In genomic region chr11:9722023-9722422, GRCh38 we compare ENCODE assay signal across 18 cellular contexts. TPM values are rescaled to one million over a fixed set of nuclear protein-coding genes. Genes with fewer than 3 reads are reported as not detected.
A peak's percentile ranks its signal among the peaks of the same experiment; 100 is the strongest.
DNase-seq lines count a peak whose midpoint lies in the region; ATAC-seq, FAIRE-seq and TF ChIP-seq lines count a peak whose summit lies in the region.
"Had no signal": no experiment of that assay in that cellular context is flagged by ENCODE, and none has a peak within 500 bp of the region (broad histone marks: within the 10 kb centered on the region; RNA-seq: fewer than 3 reads in every experiment).

No MANE protein-coding gene starts in this region.

- dilution Hi-C loops in endothelial cell of umbilical vein (cut with MboI; ENCODE audit: extremely low pct_ligation_motif_present, low sequenced_read_pairs), result no loop called here

- no peak overlapping the region for H3K4me2 ChIP-seq in endothelial cell of umbilical vein (ENCODE audit: insufficient read depth, low read length)
- H3K4me2 ChIP-seq: BLaER1, GM23338 had no signal

- intact Hi-C loops in breast epithelium (cut with DNase I; ENCODE audit: low total_unique reads), result no loop called here
- intact Hi-C loops in MCF 10A (cut with micrococcal nuclease), result no loop called here
- intact Hi-C loops in endothelial cell of umbilical vein (cut with micrococcal nuclease), result no loop called here
- intact Hi-C loops in psoas muscle (cut with DNase I), result no loop called here

- TF ChIP-seq CTCF in breast epithelium (IDR thresholded peaks at IDR 0.05) (no peak), MCF 10A (IDR thresholded peaks at IDR 0.05; ENCODE audit: unreplicated experiment) (no peak), endothelial cell of umbilical vein (IDR thresholded peaks at IDR 0.05; ENCODE audit: extremely low read depth in 1 of 2, insufficient read depth in 1 of 2, low read depth in 1 of 2, low read length in 2 of 2) (no peak), psoas muscle (IDR thresholded peaks at IDR 0.05) (no peak)

- FAIRE-seq in endothelial cell of umbilical vein (lab: Jason Lieb, UNC), result no peak
- FAIRE-seq: GM18507 had no signal

- H3K4me3 ChIP-seq in breast epithelium, result no peak overlapping the region
- no peak overlapping the region for H3K4me3 ChIP-seq in endothelial cell of umbilical vein (replicated peaks in 1 of 3; ENCODE audit: insufficient read depth in 1 of 3, low read depth in 1 of 3, low read length in 3 of 3)
- no peak overlapping the region for H3K4me3 ChIP-seq in psoas muscle
- H3K4me3 ChIP-seq: BLaER1, GM23338 had no signal

- peaks cover 53% of the 10 kb centered on the region for H3K79me2 ChIP-seq in endothelial cell of umbilical vein (ENCODE audit: control insufficient read depth, insufficient read depth, low read length)

- POLR2A ChIA-PET in MCF 10A (lab: Yijun Ruan, JAX), result no interaction called here
- POLR2A ChIA-PET in endothelial cell of umbilical vein (lab: Charles Lee), result no interaction called here

- 95 to 99% (median 96%) methylated on average over 4 of the region's 4 CpGs for WGBS in psoas muscle, 3 donors

- DNase-seq in breast epithelium (ENCODE audit: low spot score in 2 of 2) (no peak), MCF 10A (ENCODE audit: unreplicated experiment) (no peak), endothelial cell of umbilical vein (ENCODE audit: low read depth, low spot score) (no peak), psoas muscle (no peak), NOMO-1 (lab: John Stamatoyannopoulos, UW; ENCODE audit: unreplicated experiment in 2 of 2) (no peak), dedifferentiated amniotic fluid mesenchymal stem cell (ENCODE audit: extremely low spot score) (no peak)
- DNase-seq in stimulated activated naive B cell treated with anti-CD40 and anti-IgM and Interleukin-4, amounts not matched to agents 10 μg/mL and 1 μg/mL and 100 μg/mL, for 72 hours, result no peak
- DNase-seq: Caco-2; CD8-positive, alpha-beta memory T cell; DND-41; GF-D8; H7 had no signal

- no peaks in the 10 kb centered on the region for H3K9me3 Mint-ChIP-seq in MCF 10A (ENCODE audit: unreplicated experiment)
- no peaks in the 10 kb centered on the region for H3K9me3 Mint-ChIP-seq in IgD-negative memory B cell
- H3K9me3 Mint-ChIP-seq in stimulated activated naive B cell treated with anti-CD40 and anti-IgM and Interleukin-4, amounts not matched to agents 10 μg/mL and 1 μg/mL and 100 μg/mL, for 72 hours, result peaks cover 2 to 4% of the 10 kb centered on the region in 2 donors
- H3K9me3 Mint-ChIP-seq: CD8-positive, alpha-beta memory T cell; GM23338 had no signal

- no peak overlapping the region for H3K4me3 Mint-ChIP-seq in MCF 10A (ENCODE audit: unreplicated experiment)
- peak overlapping the region in 1 of 4 donors; percentile 11 for H3K4me3 Mint-ChIP-seq in IgD-negative memory B cell
- peak overlapping the region in 1 of 2 donors; percentile 22 for H3K4me3 Mint-ChIP-seq in stimulated activated naive B cell treated with anti-CD40 and anti-IgM and Interleukin-4, amounts not matched to agents 10 μg/mL and 1 μg/mL and 100 μg/mL, for 72 hours
- H3K4me3 Mint-ChIP-seq: CD8-positive, alpha-beta memory T cell; GM23338 had no signal

- H3K4me1 Mint-ChIP-seq in MCF 10A (ENCODE audit: insufficient read depth, unreplicated experiment) (peaks cover 18% of the 10 kb centered on the region), IgD-negative memory B cell (peaks cover 37 to 52% (median 38%) of the 10 kb centered on the region in 3 donors)
- H3K4me1 Mint-ChIP-seq in stimulated activated naive B cell treated with anti-CD40 and anti-IgM and Interleukin-4, amounts not matched to agents 10 μg/mL and 1 μg/mL and 100 μg/mL, for 72 hours, result peaks cover 35 to 76% of the 10 kb centered on the region in 2 donors

- no peak for TF ChIP-seq POLR2A in breast epithelium (IDR thresholded peaks at IDR 0.05)
- TF ChIP-seq POLR2A in endothelial cell of umbilical vein (IDR thresholded peaks at IDR 0.05; ENCODE audit: low read depth, low read length), result no peak

- no peak overlapping the region for H2AFZ ChIP-seq in endothelial cell of umbilical vein (ENCODE audit: low read depth, low read length)
- H2AFZ ChIP-seq: GM23338 had no signal

- H3K27me3 ChIP-seq in breast epithelium (no peaks in the 10 kb centered on the region), endothelial cell of umbilical vein (ENCODE audit: control insufficient read depth in 2 of 2, insufficient read depth in 2 of 2, low read length in 2 of 2) (no peaks in the 10 kb centered on the region), psoas muscle (ENCODE audit: insufficient read depth in 3 of 3, low read length in 2 of 3) (no peaks in the 10 kb centered on the region)
- H3K27me3 ChIP-seq: BLaER1 had no signal

- CTCF ChIA-PET in MCF 10A (lab: Yijun Ruan, JAX), result no interaction called here
- CTCF ChIA-PET in endothelial cell of umbilical vein (lab: Charles Lee), result interaction anchor here (1.1 to 1.5 kb wide), 2 partner anchors 15 to 32 kb away, joined by 3 read pairs; no protein-coding TSS in a partner anchor

- H3K27ac Mint-ChIP-seq in MCF 10A (ENCODE audit: low read depth, unreplicated experiment) (no peak overlapping the region), IgD-negative memory B cell (peak overlapping the region in 2 of 3 donors; percentile 62 to 85)
- H3K27ac Mint-ChIP-seq in stimulated activated naive B cell treated with anti-CD40 and anti-IgM and Interleukin-4, amounts not matched to agents 10 μg/mL and 1 μg/mL and 100 μg/mL, for 72 hours, result peak overlapping the region; percentile 90
- H3K27ac Mint-ChIP-seq: CD8-positive, alpha-beta memory T cell; GM23338 had no signal

- H3K27me3 Mint-ChIP-seq in MCF 10A (ENCODE audit: insufficient read depth, unreplicated experiment) (no peaks in the 10 kb centered on the region), IgD-negative memory B cell (no peaks in the 10 kb centered on the region)
- H3K27me3 Mint-ChIP-seq in stimulated activated naive B cell treated with anti-CD40 and anti-IgM and Interleukin-4, amounts not matched to agents 10 μg/mL and 1 μg/mL and 100 μg/mL, for 72 hours, result no peaks in the 10 kb centered on the region
- H3K27me3 Mint-ChIP-seq: CD8-positive, alpha-beta memory T cell had no signal

- no peak for ATAC-seq in stimulated activated naive B cell treated with anti-CD40 and anti-IgM and Interleukin-4, amounts not matched to agents 10 μg/mL and 1 μg/mL and 100 μg/mL, for 72 hours (replicated peaks)
- no peak for ATAC-seq in psoas muscle
- ATAC-seq: GM23338 had no signal

- no peaks in the 10 kb centered on the region for H3K9me1 ChIP-seq in endothelial cell of umbilical vein (replicated peaks; ENCODE audit: control insufficient read depth, extremely low read depth, insufficient read depth, low read length)

- no peaks in the 10 kb centered on the region for H3K9me3 ChIP-seq in breast epithelium
- H3K9me3 ChIP-seq in endothelial cell of umbilical vein (replicated peaks; ENCODE audit: control insufficient read depth, insufficient read depth, low read length), result no peaks in the 10 kb centered on the region
- no peaks in the 10 kb centered on the region for H3K9me3 ChIP-seq in psoas muscle
- H3K9me3 ChIP-seq: Caco-2 had no signal

- H3K9ac ChIP-seq in endothelial cell of umbilical vein (replicated peaks; ENCODE audit: extremely low read depth, insufficient read depth, low read length), result no peak overlapping the region
- H3K9ac ChIP-seq: BLaER1 had no signal

- peaks cover 0 to 4% of the 10 kb centered on the region in 2 donors for H3K4me1 ChIP-seq in breast epithelium
- H3K4me1 ChIP-seq in endothelial cell of umbilical vein (ENCODE audit: control insufficient read depth, extremely low read depth, insufficient read depth, low read length), result peaks cover 68% of the 10 kb centered on the region
- no peaks in the 10 kb centered on the region for H3K4me1 ChIP-seq in psoas muscle
- H3K4me1 ChIP-seq: Caco-2 had no signal

- no peaks in the 10 kb centered on the region for H3K36me3 ChIP-seq in breast epithelium
- peaks cover 0 to 6% of the 10 kb centered on the region in 2 experiments for H3K36me3 ChIP-seq in endothelial cell of umbilical vein (ENCODE audit: control insufficient read depth in 2 of 2, extremely low read depth in 1 of 2, insufficient read depth in 2 of 2, low read length in 2 of 2)
- H3K36me3 ChIP-seq in psoas muscle (ENCODE audit: insufficient read depth in 1 of 2, low read depth in 1 of 2), result peaks cover 0 to 2% of the 10 kb centered on the region in 2 donors

- H3K36me3 Mint-ChIP-seq in MCF 10A (ENCODE audit: insufficient read depth, unreplicated experiment), result peaks cover 15% of the 10 kb centered on the region
- H3K36me3 Mint-ChIP-seq in IgD-negative memory B cell, result peaks cover 9% of the 10 kb centered on the region
- peaks cover 38 to 57% of the 10 kb centered on the region in 2 donors for H3K36me3 Mint-ChIP-seq in stimulated activated naive B cell treated with anti-CD40 and anti-IgM and Interleukin-4, amounts not matched to agents 10 μg/mL and 1 μg/mL and 100 μg/mL, for 72 hours

- H3K27ac ChIP-seq in breast epithelium (peak overlapping the region; percentile 13 to 40), endothelial cell of umbilical vein (ENCODE audit: insufficient read depth, low read depth, low read length) (peak overlapping the region; percentile 8), psoas muscle (no peak overlapping the region)
- H3K27ac ChIP-seq: 22Rv1, BLaER1, HL-60 had no signal

- no TSS peak for BruUV-seq in MCF 10A (replicated peaks; lab: Mats Ljungman, UMichigan)
- BruUV-seq in endothelial cell of umbilical vein (replicated peaks; lab: Mats Ljungman, UMichigan), result no TSS peak

- no peaks in the 10 kb centered on the region for H4K20me1 ChIP-seq in endothelial cell of umbilical vein (replicated peaks; ENCODE audit: control insufficient read depth, extremely low read depth, insufficient read depth, low read length)
- H4K20me1 ChIP-seq: BLaER1 had no signal

TF ChIP-seq in endothelial cell of umbilical vein, 7 proteins besides CTCF, POLR2A, EP300 and RAD21 (continues in another document):
- TF ChIP-seq JUN (IDR thresholded peaks at IDR 0.05; ENCODE audit: borderline replicate concordance, insufficient read depth, insufficient read length, low read depth) (no peak), FOS (IDR thresholded peaks at IDR 0.05; ENCODE audit: borderline replicate concordance, insufficient read depth, low read length) (no peak), POLR2AphosphoS5 (IDR thresholded peaks at IDR 0.05; ENCODE audit: insufficient read depth, low read depth, low read length) (no peak)

RNA-seq across cellular contexts. Expression of gene SWAP70, which starts 58.1 kb away (rescaled TPM):
- 10 to 100 TPM; 36.8 to 64.5 (median 60.6) TPM for total RNA-seq in breast epithelium
- 13.0 and 24.2 TPM in 2 replicates for total RNA-seq in MCF 10A (2022)
- 298 TPM for polyA plus RNA-seq in IgD-negative memory B cell
- 156 and 165 TPM in 2 replicates for total RNA-seq in endothelial cell of umbilical vein
- 39.6 and 52.5 TPM in 2 replicates for polyA plus RNA-seq in endothelial cell of umbilical vein
- polyA plus RNA-seq in endothelial cell of umbilical vein (2011; cell fraction: cytosol; rRNA removed), result 62.4 and 66.8 TPM in 2 replicates
- 49.5 and 63.1 TPM in 2 replicates for polyA plus RNA-seq in endothelial cell of umbilical vein (2011; cell fraction: nucleus; rRNA removed)
- polyA plus RNA-seq in endothelial cell of umbilical vein (2012), result 106 and 152 TPM in 2 replicates
- polyA minus RNA-seq in endothelial cell of umbilical vein, result 89.0 and 89.6 TPM in 2 replicates
- 16.4 TPM for polyA minus RNA-seq in endothelial cell of umbilical vein (2011; cell fraction: cytosol; rRNA and poly(A)+ RNA removed)
- 49.5 and 64.0 TPM in 2 replicates for polyA minus RNA-seq in endothelial cell of umbilical vein (2011; cell fraction: nucleus; rRNA and poly(A)+ RNA removed)
- total RNA-seq in psoas muscle, result 10 to 100 TPM in 2 of 4 donors, 1 to 10 TPM in 2; 8.2 to 13.3 (median 11.0) TPM
- polyA plus RNA-seq in psoas muscle, result 1 to 10 TPM; 4.3 to 5.2 (median 4.5) TPM
